ENCODE assay signal across 8 cellular contexts in the genomic region with DNA sequence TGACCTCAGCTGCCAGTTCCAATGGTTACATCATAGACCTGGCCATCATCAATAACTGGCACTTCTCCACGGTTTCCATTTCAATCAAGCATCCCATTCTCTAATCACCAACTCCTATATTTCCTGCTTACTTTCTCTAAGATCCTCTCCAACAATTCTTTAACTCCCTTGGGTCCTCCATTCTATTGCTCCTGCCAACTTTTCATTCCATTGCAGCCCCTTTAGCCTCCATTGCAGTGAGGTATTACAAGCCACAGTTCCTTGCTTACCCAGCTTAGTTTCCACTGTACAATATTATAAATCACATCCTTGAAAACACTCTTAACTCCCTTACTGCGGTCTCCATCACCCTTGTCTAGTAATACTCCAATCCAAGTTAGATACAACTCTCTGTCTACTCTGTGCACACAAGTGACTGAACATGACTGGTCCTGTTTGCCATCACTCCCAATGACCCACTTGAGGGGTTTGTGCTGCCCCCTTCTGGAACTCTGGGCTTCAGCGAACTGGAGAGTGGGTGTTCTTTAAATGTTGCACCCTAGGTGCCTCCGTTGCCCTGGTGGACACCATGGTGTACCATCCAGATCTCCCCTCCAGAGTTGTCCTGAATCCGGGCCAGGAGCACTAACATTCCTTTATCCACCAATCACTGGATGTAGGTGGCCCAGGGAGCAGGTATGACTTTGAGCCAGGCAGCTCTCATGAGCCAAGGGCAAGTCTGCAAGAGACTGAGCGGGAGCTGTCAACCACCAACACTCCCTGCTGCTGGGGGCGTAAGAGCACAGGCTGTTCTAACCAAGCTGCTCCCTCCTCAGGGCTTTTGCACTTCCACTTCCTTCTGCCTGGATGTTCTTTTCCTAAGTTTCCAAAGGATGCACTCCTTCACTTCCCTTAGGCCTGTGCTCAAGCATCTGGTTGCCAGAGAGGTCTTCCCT. TPM values are rescaled to one million over a fixed set of nuclear protein-coding genes. Genes with fewer than 3 reads are reported as not detected.
DNase-seq lines count a peak whose midpoint lies in the region; ATAC-seq and TF ChIP-seq lines count a peak whose summit lies in the region.

No MANE protein-coding gene starts in this region.

- DNase-seq in left ventricle myocardium superior (peak; percentile 38), right atrium auricular region (ENCODE audit: low spot score) (no peak), epithelial cell of proximal tubule (ENCODE audit: low read depth) (no peak), H4 (ENCODE audit: low spot score) (no peak), cortex of kidney (lab: John Stamatoyannopoulos, UW) (no peak), SW480 (ENCODE audit: low spot score) (no peak)
- peak; percentile 45 for DNase-seq in activated CD4-positive, CD25-positive, alpha-beta regulatory T cell treated with anti-CD3 and anti-CD28 coated beads, Interleukin-2, amount 50 U/mL, for 72 hours
- DNase-seq in stimulated activated CD8-positive, alpha-beta memory T cell treated with anti-CD3 and anti-CD28 coated beads, Interleukin-4, amount 100 ng/mL, for 48 hours = peak; percentile 77

- H3K27ac ChIP-seq in right atrium auricular region = no peak overlapping the region

- no peaks in the 10 kb centered on the region for H3K9me3 ChIP-seq in right atrium auricular region

- H3K27me3 ChIP-seq in right atrium auricular region = no peaks in the 10 kb centered on the region

- peak in 1 of 2 donors; percentile 16 for TF ChIP-seq CTCF in right atrium auricular region (IDR thresholded peaks at IDR 0.05)
- TF ChIP-seq CTCF in epithelial cell of proximal tubule (conservative IDR thresholded peaks at IDR 0.05; ENCODE audit: low read depth, low read length) = peak; percentile 23

- intact Hi-C loops in left ventricle myocardium superior (cut with micrococcal nuclease) = no loop called here

- peaks cover 0 to 7% of the 10 kb centered on the region in 2 donors for H3K4me1 ChIP-seq in right atrium auricular region

- ATAC-seq in left ventricle myocardium superior = no peak

- no peaks in the 10 kb centered on the region for H3K36me3 ChIP-seq in right atrium auricular region

- H3K4me3 ChIP-seq in right atrium auricular region = no peak overlapping the region
- H3K4me3 ChIP-seq in epithelial cell of proximal tubule (ENCODE audit: low read depth, low read length) = no peak overlapping the region

RNA-seq across cellular contexts. Expression of a gene that starts 3.7 kb away (rescaled TPM):
- not detected for total RNA-seq in left ventricle myocardium superior
- total RNA-seq in right atrium auricular region = not detected
- not detected in 2 replicates for total RNA-seq in epithelial cell of proximal tubule
- total RNA-seq in H4 (2014; rRNA removed; shearing (Covaris generic)) = not detected in 2 replicates

RNA-seq across cellular contexts. Expression of a gene that starts 16.9 kb away (rescaled TPM):
- total RNA-seq in left ventricle myocardium superior (20.8 TPM), right atrium auricular region (10 to 100 TPM; 10.7 to 11.1 TPM), epithelial cell of proximal tubule (11.2 and 13.7 TPM in 2 replicates)
- 5.3 and 7.6 TPM in 2 replicates for total RNA-seq in H4 (2014; rRNA removed; shearing (Covaris generic))

RNA-seq across cellular contexts. Expression of a gene that starts 37.5 kb away (rescaled TPM):
- 23.3 TPM for total RNA-seq in left ventricle myocardium superior
- total RNA-seq in right atrium auricular region = 10 to 100 TPM; 26.4 to 27.7 TPM
- total RNA-seq in epithelial cell of proximal tubule = 24.3 and 36.7 TPM in 2 replicates
- 30.9 and 38.1 TPM in 2 replicates for total RNA-seq in H4 (2014; rRNA removed; shearing (Covaris generic))

RNA-seq across cellular contexts. Expression of a gene that starts 48.1 kb away (rescaled TPM):
- 1.2 TPM for total RNA-seq in left ventricle myocardium superior
- total RNA-seq in right atrium auricular region = under 1 TPM; 0.41 to 0.55 TPM
- total RNA-seq in epithelial cell of proximal tubule = 2.8 and 7.7 TPM in 2 replicates
- not detected in 2 replicates for total RNA-seq in H4 (2014; rRNA removed; shearing (Covaris generic))

Comparison
In these comparisons a context has a peak if more than half of its experiments do, and no peak if none do; other contexts are left out.
1. DNase-seq: peak in left ventricle myocardium superior (single experiment), activated CD4-positive, CD25-positive, alpha-beta regulatory T cell treated with anti-CD3 and anti-CD28 coated beads, Interleukin-2, amount 50 U/mL, for 72 hours (single experiment) and stimulated activated CD8-positive, alpha-beta memory T cell treated with anti-CD3 and anti-CD28 coated beads, Interleukin-4, amount 100 ng/mL, for 48 hours (single experiment); none in right atrium auricular region (single experiment), epithelial cell of proximal tubule (single experiment), H4 (single experiment), cortex of kidney (single experiment) and SW480 (single experiment).